In genomic region chr5:122656107-122656506, GRCh38 we compare ENCODE assay signal across 18 cellular contexts.
"Had no signal": no experiment of that assay in that cellular context is flagged by ENCODE, and none has a peak within 500 bp of the region (broad histone marks: within the 10 kb centered on the region; RNA-seq: fewer than 3 reads in every experiment).

No MANE protein-coding gene starts in this region.

- ATAC-seq: left ventricle myocardium superior, natural killer cell had no signal

- H3K4me3 ChIP-seq: right atrium auricular region, skin epidermis, transverse colon had no signal

- H3K9me3 Mint-ChIP-seq: activated B cell treated with CpG ODN at 0.5 μM for 24 hours; activated CD4-positive, alpha-beta T cell treated with anti-CD3 and anti-CD28 coated beads, Interleukin-2, amount 10 ng/mL, durations not matched to agents 24 days and 14 days; memory B cell; T-helper 2 cell treated with Interferon-gamma antibody and Interleukin-4, amounts not matched to agents 5 μg/mL and 100 μg/mL, for 36 hours had no signal

- H3K27ac ChIP-seq: neutrophil, right atrium auricular region, skin epidermis, transverse colon had no signal

- DNase-seq: activated B cell treated with CpG ODN at 0.5 μM for 24 hours; activated CD4-positive, alpha-beta T cell treated with anti-CD3 and anti-CD28 coated beads, Interleukin-2, amount 10 ng/mL, durations not matched to agents 24 days and 14 days; activated CD8-positive, alpha-beta memory T cell treated with anti-CD3 and anti-CD28 coated beads for 24 hours; activated gamma-delta T cell treated with Interleukin-2 at 50 U/mL for 16 hours; glutamatergic neuron; hypothalamus; kidney glomerular epithelial cell; left ventricle myocardium superior; natural killer cell; stimulated activated CD4-positive, alpha-beta T cell treated with anti-CD3 and anti-CD28 coated beads, Interleukin-4, amount 100 ng/mL, for 24 hours; stimulated activated naive CD4-positive, alpha-beta T cell; transverse colon had no signal

- H3K4me3 Mint-ChIP-seq: activated B cell treated with CpG ODN at 0.5 μM for 24 hours; activated CD4-positive, alpha-beta T cell treated with anti-CD3 and anti-CD28 coated beads, Interleukin-2, amount 10 ng/mL, durations not matched to agents 24 days and 14 days; activated naive CD8-positive, alpha-beta T cell; memory B cell; natural killer cell; T-helper 2 cell treated with Interferon-gamma antibody and Interleukin-4, amounts not matched to agents 5 μg/mL and 100 μg/mL, for 36 hours had no signal

- H3K4me1 ChIP-seq: right atrium auricular region, transverse colon had no signal

- H3K9me3 ChIP-seq: neutrophil, right atrium auricular region, transverse colon had no signal

- H3K27me3 Mint-ChIP-seq: activated B cell treated with CpG ODN at 0.5 μM for 24 hours, memory B cell had no signal

- H3K36me3 Mint-ChIP-seq: activated naive CD8-positive, alpha-beta T cell; memory B cell; natural killer cell had no signal

- H3K36me3 ChIP-seq: neutrophil, right atrium auricular region, transverse colon had no signal

- H3K27me3 ChIP-seq: neutrophil, right atrium auricular region, transverse colon had no signal

- H3K27ac Mint-ChIP-seq: activated B cell treated with CpG ODN at 0.5 μM for 24 hours; activated CD4-positive, alpha-beta T cell treated with anti-CD3 and anti-CD28 coated beads, Interleukin-2, amount 10 ng/mL, durations not matched to agents 24 days and 14 days; activated naive CD8-positive, alpha-beta T cell; memory B cell; natural killer cell; T-helper 2 cell treated with Interferon-gamma antibody and Interleukin-4, amounts not matched to agents 5 μg/mL and 100 μg/mL, for 36 hours had no signal

- H3K4me1 Mint-ChIP-seq: activated CD4-positive, alpha-beta T cell treated with anti-CD3 and anti-CD28 coated beads, Interleukin-2, amount 10 ng/mL, durations not matched to agents 24 days and 14 days; natural killer cell had no signal
